ENCODE assay signal across 9 cellular contexts in genomic region chr22:29768052-29768680, GRCh38. TPM values are rescaled to one million over a fixed set of nuclear protein-coding genes. Genes with fewer than 3 reads are reported as not detected.
DNase-seq lines count a peak whose midpoint lies in the region; ATAC-seq and TF ChIP-seq lines count a peak whose summit lies in the region.
"Had no signal": no experiment of that assay in that cellular context is flagged by ENCODE, and none has a peak within 500 bp of the region (broad histone marks: within the 10 kb centered on the region; RNA-seq: fewer than 3 reads in every experiment).

No MANE protein-coding gene starts in this region.

- ATAC-seq in T-helper 17 cell (no peak), HG02642 (IDR thresholded peaks at IDR 0.05; ENCODE audit: poor library complexity, unreplicated experiment) (no peak), GM21576 (IDR thresholded peaks at IDR 0.05; ENCODE audit: unreplicated experiment) (no peak)

- TF ChIP-seq CTCF in GM12864 (IDR thresholded peaks at IDR 0.05; ENCODE audit: low read depth, low read length, missing control alignments) = no peak
- TF ChIP-seq CTCF in fibroblast of villous mesenchyme (IDR thresholded peaks at IDR 0.05; ENCODE audit: insufficient read depth, low read depth, low read length) = no peak
- TF ChIP-seq CTCF in retinal pigment epithelial cell (conservative IDR thresholded peaks at IDR 0.05; ENCODE audit: low read depth, low read length) = no peak

- H3K4me1 Mint-ChIP-seq in T-helper 17 cell = peaks cover 31% of the 10 kb centered on the region

- peaks cover 5% of the 10 kb centered on the region for H3K36me3 Mint-ChIP-seq in T-helper 17 cell (ENCODE audit: low read depth)

- H3K27me3 Mint-ChIP-seq in T-helper 17 cell = no peaks in the 10 kb centered on the region

- peak overlapping the region; percentile 98 for H3K27ac Mint-ChIP-seq in T-helper 17 cell

- H3K4me3 Mint-ChIP-seq in T-helper 17 cell = peak overlapping the region; percentile 98

- H3K9me3 ChIP-seq in T-helper 17 cell (ENCODE audit: control insufficient read depth, low read length, poor library complexity, severe bottlenecking) = no peaks in the 10 kb centered on the region

- H3K4me3 ChIP-seq in GM12864 (ENCODE audit: low read depth, low read length) (peak overlapping the region; percentile 97), fibroblast of villous mesenchyme (ENCODE audit: low read depth, low read length) (peak overlapping the region; percentile 100), retinal pigment epithelial cell (ENCODE audit: low read length) (peak overlapping the region; percentile 95)

- DNase-seq in GM12864 (ENCODE audit: low read depth) (no peak), T-helper 17 cell (no peak), fibroblast of villous mesenchyme (ENCODE audit: low read depth) (no peak), retinal pigment epithelial cell (ENCODE audit: low read depth) (no peak)
- DNase-seq in activated CD4-positive, CD25-positive, alpha-beta regulatory T cell treated with anti-CD3 and anti-CD28 coated beads, Interleukin-2, amount 50 U/mL, for 72 hours = no peak
- no peak for DNase-seq in stimulated activated CD4-positive, alpha-beta T cell treated with anti-CD3 and anti-CD28 coated beads, Interleukin-12 subunit alpha, Interleukin-12 subunit beta, amount 100 ng/mL, for 4 hours
- DNase-seq: activated gamma-delta T cell had no signal

RNA-seq across cellular contexts. Expression of gene UQCR10, which starts 1.0 kb away (rescaled TPM):
- total RNA-seq in T-helper 17 cell (10 to 100 TPM; 31.9 to 36.8 TPM), fibroblast of villous mesenchyme (59.6 and 60.9 TPM in 2 replicates)

RNA-seq across cellular contexts. Expression of gene ZMAT5, which starts 1.4 kb away (rescaled TPM):
- total RNA-seq in T-helper 17 cell (10 to 100 TPM; 11.8 to 14.2 TPM), fibroblast of villous mesenchyme (14.2 and 24.5 TPM in 2 replicates)

RNA-seq across cellular contexts. Expression of gene CABP7, which starts 48.4 kb away (rescaled TPM):
- total RNA-seq in T-helper 17 cell = under 1 TPM; 0.32 to 0.39 TPM
- total RNA-seq in fibroblast of villous mesenchyme = under 0.01 TPM in 1 of 2 replicates, not detected in the other
